Comparison of ENCODE assay signal across 22 cellular contexts in the genomic region with DNA sequence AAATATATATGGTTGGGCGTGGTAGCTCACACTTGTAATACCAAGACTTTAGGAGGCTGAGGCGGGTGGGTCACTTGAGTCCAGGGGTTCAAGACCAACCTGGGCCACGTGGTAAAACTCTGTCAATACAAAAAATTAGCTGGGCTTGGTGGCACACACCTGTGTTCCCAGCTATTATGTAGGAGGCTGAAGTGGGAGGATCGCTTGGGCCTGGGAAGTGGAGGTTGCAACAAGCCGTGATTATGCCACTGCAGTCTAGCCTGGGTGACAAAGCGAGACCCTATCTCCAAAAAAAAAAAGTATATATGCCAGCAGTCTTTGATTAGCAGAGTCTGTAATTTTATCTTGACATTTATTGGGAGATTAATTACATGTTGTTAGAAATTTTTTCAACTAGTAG. TPM values are rescaled to one million over a fixed set of nuclear protein-coding genes. Genes with fewer than 3 reads are reported as not detected.
DNase-seq lines count a peak whose midpoint lies in the region; ATAC-seq, FAIRE-seq and TF ChIP-seq lines count a peak whose summit lies in the region.
"Had no signal": no experiment of that assay in that cellular context is flagged by ENCODE, and none has a peak within 500 bp of the region (broad histone marks: within the 10 kb centered on the region; RNA-seq: fewer than 3 reads in every experiment).

No MANE protein-coding gene starts in this region.

- H3K4me2 ChIP-seq in HepG2 (ENCODE audit: low read depth, low read length) (no peak overlapping the region), H1 (ENCODE audit: insufficient read depth in 1 of 2, low read depth in 2 of 2, low read length in 2 of 2) (no peak overlapping the region)
- H3K4me2 ChIP-seq: GM23338 had no signal

- H3K36me3 ChIP-seq in HepG2 (replicated peaks in 1 of 2; ENCODE audit: control insufficient read depth in 1 of 2, insufficient read depth in 2 of 2, low read length in 2 of 2): peaks cover 0 to 19% of the 10 kb centered on the region in 2 experiments; a peak in 4 of 5 replicates
- H3K36me3 ChIP-seq in right lobe of liver: peaks cover 4 to 95% (median 23%) of the 10 kb centered on the region in 4 donors
- peaks cover 11 to 86% (median 46%) of the 10 kb centered on the region in 4 experiments for H3K36me3 ChIP-seq in H1 (ENCODE audit: control insufficient read depth in 2 of 4, insufficient read depth in 4 of 4, low read length in 3 of 4)
- H3K36me3 ChIP-seq in small intestine (ENCODE audit: control insufficient read depth in 2 of 2, insufficient read depth in 2 of 2, low read length in 2 of 2): peaks cover 0 to 14% of the 10 kb centered on the region in 2 donors
- peaks cover 41% of the 10 kb centered on the region for H3K36me3 ChIP-seq in effector memory CD4-positive, alpha-beta T cell (ENCODE audit: control insufficient read depth, insufficient read depth, low read length)

- TF ChIP-seq EP300 in HepG2 (IDR thresholded peaks at IDR 0.05; ENCODE audit: low read depth in 2 of 2, low read length in 2 of 2) (no peak), HepG2 (CRISPR knock-in tag; IDR thresholded peaks at IDR 0.05; ENCODE audit: borderline replicate concordance) (no peak), H1 (IDR thresholded peaks at IDR 0.05; ENCODE audit: borderline replicate concordance in 1 of 2, low read depth in 2 of 2, low read length in 2 of 2) (no peak)

- ATAC-seq in HepG2 (no peak), right lobe of liver (no peak), WTC11 (no peak)
- ATAC-seq: GM23338, HCT116 had no signal

- H3K23me2 ChIP-seq in H1 (ENCODE audit: low read depth, low read length): no peaks in the 10 kb centered on the region

- H3K14ac ChIP-seq in H1 (ENCODE audit: insufficient read length): no peak overlapping the region

- no peak overlapping the region for H3K27ac Mint-ChIP-seq in WTC11
- H3K27ac Mint-ChIP-seq: CD4-positive, CD25-positive, alpha-beta regulatory T cell; CD8-positive, alpha-beta memory T cell; GM23338; HFFc6 had no signal

- no peak overlapping the region for H3K4me3 Mint-ChIP-seq in WTC11
- H3K4me3 Mint-ChIP-seq: CD8-positive, alpha-beta memory T cell; GM23338; HFFc6 had no signal

- no peak for FAIRE-seq in HepG2 (lab: Jason Lieb, UNC)
- FAIRE-seq in H1 (lab: Jason Lieb, UNC): no peak
- no peak for FAIRE-seq in small intestine (lab: Jason Lieb, UNC)

- TF ChIP-seq CTCF in HepG2 (CRISPR knock-in tag; IDR thresholded peaks at IDR 0.05) (no peak), right lobe of liver (IDR thresholded peaks at IDR 0.05) (no peak), WTC11 (IDR thresholded peaks at IDR 0.05) (no peak), H1 (IDR thresholded peaks at IDR 0.05; ENCODE audit: control extremely low read depth in 1 of 3, insufficient read depth in 1 of 3, low read depth in 1 of 3, low read length in 3 of 3) (no peak)

- H3K9me3 ChIP-seq in HepG2 (ENCODE audit: low read length) (no peaks in the 10 kb centered on the region), right lobe of liver (no peaks in the 10 kb centered on the region), H1 (ENCODE audit: insufficient read depth in 2 of 2, low read depth in 1 of 2, low read length in 1 of 2) (no peaks in the 10 kb centered on the region), small intestine (ENCODE audit: control insufficient read depth, low read depth) (no peaks in the 10 kb centered on the region)
- H3K9me3 ChIP-seq in effector memory CD4-positive, alpha-beta T cell (ENCODE audit: control insufficient read depth, low read length): no peaks in the 10 kb centered on the region
- H3K9me3 ChIP-seq: BE2C had no signal

- H2BK120ac ChIP-seq in H1 (replicated peaks; ENCODE audit: low read depth, low read length): no peak overlapping the region

- POLR2A ChIA-PET in HepG2 (lab: Yijun Ruan, JAX) (no interaction called here), WTC11 (lab: Charles Lee) (interaction anchor here (0.7 kb wide), 1 partner anchor 8 kb away, joined by 3 read pairs; the partner anchor contains the start of gene EIF2S3), H1 (lab: Charles Lee; ENCODE audit: partially characterized antibody) (interaction anchor here (0.7 to 14.3 kb wide), 4 partner anchors 6 to 123 kb away, joined by 3 to 160 read pairs (median 16); partner anchors contain the start of gene EIF2S3)

- no peak overlapping the region for H3K4ac ChIP-seq in H1 (replicated peaks; ENCODE audit: insufficient read length, low read depth, low read length)

- TF ChIP-seq RAD21 in HepG2 (CRISPR knock-in tag; IDR thresholded peaks at IDR 0.05) (no peak), H1 (IDR thresholded peaks at IDR 0.05 in 1 of 2, conservative IDR thresholded peaks at IDR 0.05 in 1 of 2; ENCODE audit: low read depth in 2 of 2, low read length in 2 of 2) (no peak)

- no peaks in the 10 kb centered on the region for H3K79me1 ChIP-seq in H1 (ENCODE audit: low read depth, low read length)

- peaks cover 7% of the 10 kb centered on the region for H3K79me2 ChIP-seq in HepG2 (ENCODE audit: insufficient read depth, low read length)
- H3K79me2 ChIP-seq in H1 (ENCODE audit: control insufficient read depth in 1 of 2, insufficient read depth in 2 of 2, low read length in 2 of 2): peaks cover 0 to 13% of the 10 kb centered on the region in 2 experiments; a peak in 2 of 4 replicates

- H4K20me1 ChIP-seq in HepG2 (ENCODE audit: insufficient read depth, low read length) (no peaks in the 10 kb centered on the region), H1 (replicated peaks in 1 of 2; ENCODE audit: control insufficient read depth in 1 of 2, insufficient read depth in 2 of 2, low read length in 2 of 2) (no peaks in the 10 kb centered on the region)

- H3K56ac ChIP-seq in H1 (replicated peaks; ENCODE audit: insufficient read length, low read depth, low read length): no peak overlapping the region

- no peaks in the 10 kb centered on the region for H3K4me1 ChIP-seq in HepG2 (ENCODE audit: insufficient read depth, low read length)
- no peaks in the 10 kb centered on the region for H3K4me1 ChIP-seq in right lobe of liver
- no peaks in the 10 kb centered on the region for H3K4me1 ChIP-seq in H1 (replicated peaks in 1 of 4; ENCODE audit: control insufficient read depth in 3 of 4, insufficient read depth in 4 of 4, low read length in 3 of 4)
- no peaks in the 10 kb centered on the region for H3K4me1 ChIP-seq in small intestine (ENCODE audit: control insufficient read depth in 2 of 2, insufficient read depth in 1 of 2, low read depth in 1 of 2, low read length in 1 of 2)
- no peaks in the 10 kb centered on the region for H3K4me1 ChIP-seq in effector memory CD4-positive, alpha-beta T cell (ENCODE audit: control insufficient read depth, insufficient read depth, low read length, poor library complexity, severe bottlenecking)
- H3K4me1 ChIP-seq: BE2C had no signal

- H3K27me3 ChIP-seq in HepG2 (ENCODE audit: control insufficient read depth in 1 of 2, insufficient read depth in 2 of 2, low read length in 2 of 2) (no peaks in the 10 kb centered on the region), right lobe of liver (no peaks in the 10 kb centered on the region), H1 (replicated peaks in 1 of 4; ENCODE audit: control insufficient read depth in 3 of 4, extremely low read depth in 1 of 4, insufficient read depth in 3 of 4, low read length in 3 of 4) (no peaks in the 10 kb centered on the region), small intestine (ENCODE audit: control insufficient read depth in 2 of 2, insufficient read depth in 2 of 2, low read length in 2 of 2) (no peaks in the 10 kb centered on the region)
- H3K27me3 ChIP-seq in effector memory CD4-positive, alpha-beta T cell (replicated peaks; ENCODE audit: control insufficient read depth, insufficient read depth, low read length, poor library complexity, severe bottlenecking): no peaks in the 10 kb centered on the region
- H3K27me3 ChIP-seq: BE2C had no signal

- intact Hi-C loops in HepG2 (cut with micrococcal nuclease; ENCODE audit: unreplicated experiment) (no loop called here), right lobe of liver (cut with DNase I) (no loop called here)

- H4K5ac ChIP-seq in H1 (ENCODE audit: insufficient read length, low read depth, low read length): no peak overlapping the region

- no peak overlapping the region for H4K8ac ChIP-seq in H1 (ENCODE audit: extremely low read depth, insufficient read depth, low read length)

- in situ Hi-C loops in HepG2 (cut with HindIII; ENCODE audit: extremely low pct_ligation_motif_present, low pct_unique_long_range_greater_than_20kb): no loop called here

- no peak overlapping the region for H3K23ac ChIP-seq in H1 (ENCODE audit: insufficient read length)

- BruUV-seq in HepG2 (replicated peaks; lab: Mats Ljungman, UMichigan): no TSS peak

- H3K4me3 ChIP-seq in HepG2 (replicated peaks in 1 of 3; ENCODE audit: insufficient read depth in 1 of 3, low read depth in 2 of 3, low read length in 3 of 3) (no peak overlapping the region), right lobe of liver (no peak overlapping the region), H1 (ENCODE audit: extremely low read depth in 1 of 4, insufficient read depth in 2 of 4, low read depth in 3 of 4, low read length in 4 of 4) (no peak overlapping the region), small intestine (ENCODE audit: low read depth in 1 of 2, low read length in 2 of 2) (no peak overlapping the region)
- no peak overlapping the region for H3K4me3 ChIP-seq in effector memory CD4-positive, alpha-beta T cell (ENCODE audit: insufficient read depth, low read depth, low read length, poor library complexity, severe bottlenecking)
- H3K4me3 ChIP-seq: GM23338 had no signal

- no peak overlapping the region for H2BK12ac ChIP-seq in H1 (ENCODE audit: low read depth, low read length)

- WGBS in HepG2 (ENCODE audit: low lambda C conversion rate): 100% methylated on average over 4 of the region's 6 CpGs
- 84% methylated on average over 6 of the region's 6 CpGs for WGBS in right lobe of liver (ENCODE audit: insufficient coverage, low coverage, low lambda C conversion rate, missing lambda C conversion rate)
- WGBS in H1 (ENCODE audit: extremely low coverage in 1 of 2, insufficient coverage in 1 of 2, insufficient read length in 1 of 2, insufficient replicate concordance in 2 of 2, low coverage in 1 of 2, low lambda C conversion rate in 2 of 2, missing lambda C conversion rate in 1 of 2), 2 experiments: 91% methylated on average over 6 of the region's 6 CpGs; no CpG with 5 or more reads in 1 of the 2 experiments
- WGBS in small intestine, 3 donors: 79 to 88% (median 84%) methylated on average over 6 of the region's 6 CpGs

- peaks cover 60% of the 10 kb centered on the region for H3K36me3 Mint-ChIP-seq in WTC11

- H3K27ac ChIP-seq in HepG2 (ENCODE audit: extremely low read length, insufficient read depth, low read length) (no peak overlapping the region), right lobe of liver (no peak overlapping the region), H1 (ENCODE audit: low read depth, low read length) (no peak overlapping the region), small intestine (ENCODE audit: low read depth in 1 of 2, low read length in 1 of 2) (no peak overlapping the region), substantia nigra (ENCODE audit: low read depth, low read length, poor library complexity, severe bottlenecking) (no peak overlapping the region)
- no peak overlapping the region for H3K27ac ChIP-seq in effector memory CD4-positive, alpha-beta T cell (ENCODE audit: insufficient read depth, low read length, poor library complexity, severe bottlenecking)

- no peak for TF ChIP-seq POLR2A in HepG2 (IDR thresholded peaks at IDR 0.05; ENCODE audit: insufficient read depth in 1 of 2, low read depth in 2 of 2, low read length in 2 of 2)
- no peak for TF ChIP-seq POLR2A in right lobe of liver (IDR thresholded peaks at IDR 0.05)
- peak; percentile 40 to 59; a peak in 2 of 3 replicates for TF ChIP-seq POLR2A in H1 (IDR thresholded peaks at IDR 0.05; ENCODE audit: control extremely low read depth in 1 of 2, low read depth in 2 of 2, low read length in 2 of 2)

- no peak overlapping the region for H2BK5ac ChIP-seq in H1 (ENCODE audit: low read depth, low read length)

- H2AK5ac ChIP-seq in H1 (ENCODE audit: low read depth, low read length): no peak overlapping the region

- no peak overlapping the region for H3K18ac ChIP-seq in H1 (ENCODE audit: extremely low read depth, low read length)

- no peaks in the 10 kb centered on the region for H3K9me3 Mint-ChIP-seq in WTC11
- H3K9me3 Mint-ChIP-seq: CD4-positive, CD25-positive, alpha-beta regulatory T cell; CD8-positive, alpha-beta memory T cell; GM23338; HFFc6 had no signal

- no peak overlapping the region for H2BK15ac ChIP-seq in H1 (ENCODE audit: low read length)

- H2AFZ ChIP-seq in HepG2 (ENCODE audit: low read length) (no peak overlapping the region), H1 (ENCODE audit: low read length) (no peak overlapping the region)
- H2AFZ ChIP-seq: GM23338 had no signal

- no peak overlapping the region for H4K91ac ChIP-seq in H1 (replicated peaks; ENCODE audit: insufficient read length, low read length)

- H3K9ac ChIP-seq in HepG2 (ENCODE audit: insufficient read depth, low read depth, low read length) (no peak overlapping the region), H1 (replicated peaks in 1 of 4; ENCODE audit: extremely low read depth in 1 of 4, low read depth in 3 of 4, low read length in 3 of 4) (no peak overlapping the region)

- H2BK20ac ChIP-seq in H1 (ENCODE audit: low read length): no peak overlapping the region

- H3K4me1 Mint-ChIP-seq in WTC11: no peaks in the 10 kb centered on the region
- H3K4me1 Mint-ChIP-seq: GM23338 had no signal

- DNase-seq in HepG2 (ENCODE audit: low spot score) (no peak), right lobe of liver (no peak), WTC11 (ENCODE audit: low spot score) (no peak), H1 (ENCODE audit: low read depth in 1 of 2, low spot score in 2 of 2) (no peak), small intestine (peak; percentile 3), NCI-H1436 treated with DMSO at 0.1 percent for 48 hours (lab: John Stamatoyannopoulos, UW) (no peak), substantia nigra (lab: John Stamatoyannopoulos, UW) (no peak)
- DNase-seq in effector memory CD4-positive, alpha-beta T cell: no peak
- DNase-seq: ACHN; BE2C; C1 segment of cervical spinal cord; CD4-positive, CD25-positive, alpha-beta regulatory T cell; CD8-positive, alpha-beta memory T cell; COR-L47; DMS 273 treated with DMSO at 0.1 percent for 48 hours; DMS53; DND-41; EL; H7; HFFc6 had no signal

- H3K27me3 Mint-ChIP-seq in WTC11 (ENCODE audit: low read depth): no peaks in the 10 kb centered on the region
- H3K27me3 Mint-ChIP-seq: CD4-positive, CD25-positive, alpha-beta regulatory T cell; CD8-positive, alpha-beta memory T cell had no signal

- CTCF ChIA-PET in HepG2 (lab: Yijun Ruan, JAX; ENCODE audit: low intra/inter-chr PET ratio, low total read pairs) (no interaction called here), WTC11 (lab: Charles Lee) (no interaction called here), H1 (lab: Charles Lee; ENCODE audit: partially characterized antibody) (no interaction called here)

RNA-seq across cellular contexts. Expression of gene EIF2S3, which starts 8.7 kb away (rescaled TPM):
- total RNA-seq in HepG2 (2016; rRNA removed; fragmentation: Illumina TruSeq; extraction: Trizol): 183 and 238 TPM in 2 replicates
- total RNA-seq in HepG2 (2016; cell fraction: cytosol; rRNA removed; fragmentation: Illumina TruSeq; extraction: Trizol; ENCODE audit: low read depth): 37.3 and 41.7 TPM in 2 replicates
- 180 and 236 TPM in 2 replicates for total RNA-seq in HepG2 (2016; cell fraction: insoluble cytoplasmic fraction; rRNA removed; fragmentation: Illumina TruSeq; extraction: Trizol)
- total RNA-seq in HepG2 (2016; cell fraction: membrane; rRNA removed; fragmentation: Illumina TruSeq; extraction: Trizol): 150 and 183 TPM in 2 replicates
- 88.9 and 103 TPM in 2 replicates for total RNA-seq in HepG2 (2016; cell fraction: nucleus; rRNA removed; fragmentation: Illumina TruSeq; extraction: Trizol)
- polyA plus RNA-seq in HepG2 (2011; rRNA removed): 60.2 and 61.0 TPM in 2 replicates
- 51.3 and 69.8 TPM in 2 replicates for polyA plus RNA-seq in HepG2 (2011; cell fraction: cytosol; rRNA removed)
- 54.5 and 74.4 TPM in 2 replicates for polyA plus RNA-seq in HepG2 (2011; cell fraction: nucleus; rRNA removed)
- polyA plus RNA-seq in HepG2 (2012): 96.5 and 126 TPM in 2 replicates
- 25.0 and 25.4 TPM in 2 replicates for polyA plus RNA-seq in HepG2 (2016; cell fraction: cytosol; fragmentation: Illumina TruSeq; extraction: Trizol; ENCODE audit: low read depth)
- 189 and 202 TPM in 2 replicates for polyA plus RNA-seq in HepG2 (2016; cell fraction: insoluble cytoplasmic fraction; fragmentation: Illumina TruSeq; extraction: Trizol; ENCODE audit: low read depth)
- 88.6 and 105 TPM in 2 replicates for polyA plus RNA-seq in HepG2 (2016; cell fraction: membrane; fragmentation: Illumina TruSeq; extraction: Trizol; ENCODE audit: low read depth)
- polyA plus RNA-seq in HepG2 (2016; cell fraction: nucleus; fragmentation: Illumina TruSeq; extraction: Trizol; ENCODE audit: insufficient read depth, low read depth): 139 and 141 TPM in 2 replicates
- 107 and 391 TPM in 2 replicates for polyA minus RNA-seq in HepG2 (2011; rRNA and poly(A)+ RNA removed; ENCODE audit: low replicate concordance)
- polyA minus RNA-seq in HepG2 (2011; cell fraction: cytosol; rRNA and poly(A)+ RNA removed): 321 and 334 TPM in 2 replicates
- polyA minus RNA-seq in HepG2 (2011; cell fraction: nucleus; rRNA and poly(A)+ RNA removed): 66.2 and 96.0 TPM in 2 replicates
- total RNA-seq in right lobe of liver: 10 to 100 TPM; 55.1 to 81.1 (median 59.7) TPM
- 251 to 299 TPM (median 264 TPM) in 3 replicates for total RNA-seq in WTC11 (2021)
- total RNA-seq in H1 (2021; fragmentation: NEBNext Ultra II Directional; extraction: Animal tissue kit (Norgen Biotek cat#: 25700)): 244 and 259 TPM in 2 replicates
- 65.5 and 69.0 TPM in 2 replicates for polyA plus RNA-seq in H1 (2011; rRNA removed)
- polyA plus RNA-seq in H1 (2011; cell fraction: cytosol; rRNA removed): 90.2 TPM
- 75.8 TPM for polyA plus RNA-seq in H1 (2011; cell fraction: nucleus; rRNA removed)
- 146 to 218 TPM (median 174 TPM) in 4 replicates for polyA plus RNA-seq in H1 (2012, experiment 1 of 2)
- polyA plus RNA-seq in H1 (2012, experiment 2 of 2): 85.2 TPM
- 130 TPM for polyA plus RNA-seq in H1 (2013, experiment 1 of 2)
- 127 TPM for polyA plus RNA-seq in H1 (2013, experiment 2 of 2)
- polyA minus RNA-seq in H1 (2011; rRNA and poly(A)+ RNA removed): 91.8 and 142 TPM in 2 replicates
- polyA minus RNA-seq in H1 (2011; cell fraction: cytosol; rRNA and poly(A)+ RNA removed): 236 TPM
- polyA minus RNA-seq in H1 (2011; cell fraction: nucleus; rRNA and poly(A)+ RNA removed): 125 TPM
- polyA plus RNA-seq in small intestine: 10 to 100 TPM; 38.2 to 92.3 (median 61.1) TPM

RNA-seq across cellular contexts. Expression of gene KLHL15, which starts 36.5 kb away (rescaled TPM):
- total RNA-seq in HepG2 (2016; rRNA removed; fragmentation: Illumina TruSeq; extraction: Trizol) (5.5 and 6.9 TPM in 2 replicates), right lobe of liver (1 to 10 TPM; 4.7 to 6.7 (median 6.0) TPM), WTC11 (2021) (6.6 to 7.4 TPM (median 7.2 TPM) in 3 replicates)
- total RNA-seq in HepG2 (2016; cell fraction: cytosol; rRNA removed; fragmentation: Illumina TruSeq; extraction: Trizol; ENCODE audit: low read depth): 0.51 and 0.62 TPM in 2 replicates
- total RNA-seq in HepG2 (2016; cell fraction: insoluble cytoplasmic fraction; rRNA removed; fragmentation: Illumina TruSeq; extraction: Trizol): 5.3 and 6.4 TPM in 2 replicates
- total RNA-seq in HepG2 (2016; cell fraction: membrane; rRNA removed; fragmentation: Illumina TruSeq; extraction: Trizol): 1.7 and 2.2 TPM in 2 replicates
- total RNA-seq in HepG2 (2016; cell fraction: nucleus; rRNA removed; fragmentation: Illumina TruSeq; extraction: Trizol): 7.2 and 8.4 TPM in 2 replicates
- polyA plus RNA-seq in HepG2 (2011; rRNA removed) (2.1 and 2.8 TPM in 2 replicates), H1 (2011; rRNA removed) (2.2 and 3.7 TPM in 2 replicates), small intestine (1 to 10 TPM in 2 of 3 donors, under 1 TPM in 1; 0.81 to 2.4 (median 1.3) TPM)
- 0.93 and 1.6 TPM in 2 replicates for polyA plus RNA-seq in HepG2 (2011; cell fraction: cytosol; rRNA removed)
- 2.0 TPM in 2 replicates for polyA plus RNA-seq in HepG2 (2011; cell fraction: nucleus; rRNA removed)
- polyA plus RNA-seq in HepG2 (2012): 2.3 and 2.5 TPM in 2 replicates
- polyA plus RNA-seq in HepG2 (2016; cell fraction: cytosol; fragmentation: Illumina TruSeq; extraction: Trizol; ENCODE audit: low read depth): 0.10 and 0.11 TPM in 2 replicates
- 3.6 and 3.9 TPM in 2 replicates for polyA plus RNA-seq in HepG2 (2016; cell fraction: insoluble cytoplasmic fraction; fragmentation: Illumina TruSeq; extraction: Trizol; ENCODE audit: low read depth)
- polyA plus RNA-seq in HepG2 (2016; cell fraction: membrane; fragmentation: Illumina TruSeq; extraction: Trizol; ENCODE audit: low read depth): 0.63 and 0.66 TPM in 2 replicates
- polyA plus RNA-seq in HepG2 (2016; cell fraction: nucleus; fragmentation: Illumina TruSeq; extraction: Trizol; ENCODE audit: insufficient read depth, low read depth): 7.2 and 7.3 TPM in 2 replicates
- 2.7 and 15.6 TPM in 2 replicates for polyA minus RNA-seq in HepG2 (2011; rRNA and poly(A)+ RNA removed; ENCODE audit: low replicate concordance)
- polyA minus RNA-seq in HepG2 (2011; cell fraction: cytosol; rRNA and poly(A)+ RNA removed): 3.5 and 4.1 TPM in 2 replicates
- 8.5 and 13.3 TPM in 2 replicates for polyA minus RNA-seq in HepG2 (2011; cell fraction: nucleus; rRNA and poly(A)+ RNA removed)
- 8.5 and 8.9 TPM in 2 replicates for total RNA-seq in H1 (2021; fragmentation: NEBNext Ultra II Directional; extraction: Animal tissue kit (Norgen Biotek cat#: 25700))
- polyA plus RNA-seq in H1 (2011; cell fraction: cytosol; rRNA removed): 3.9 TPM
- 1.4 TPM for polyA plus RNA-seq in H1 (2011; cell fraction: nucleus; rRNA removed)
- polyA plus RNA-seq in H1 (2012, experiment 1 of 2): 2.8 to 6.1 TPM (median 3.9 TPM) in 4 replicates
- polyA plus RNA-seq in H1 (2012, experiment 2 of 2): 0.62 TPM
- polyA plus RNA-seq in H1 (2013, experiment 1 of 2): 4.2 TPM
- 3.9 TPM for polyA plus RNA-seq in H1 (2013, experiment 2 of 2)
- polyA minus RNA-seq in H1 (2011; rRNA and poly(A)+ RNA removed): 11.4 and 15.0 TPM in 2 replicates
- polyA minus RNA-seq in H1 (2011; cell fraction: cytosol; rRNA and poly(A)+ RNA removed): 5.7 TPM
- 7.4 TPM for polyA minus RNA-seq in H1 (2011; cell fraction: nucleus; rRNA and poly(A)+ RNA removed)

Comparison
In these comparisons a context has a peak if more than half of its experiments do, and no peak if none do; other contexts are left out.
1. POLR2A ChIP-seq: peak in H1 (2 of 2); none in HepG2 (0 of 2) and right lobe of liver (single experiment).